In genomic region chr10:24488631-24489030, GRCh38 we compare ENCODE assay signal across 24 cellular contexts.
DNase-seq lines count a peak whose midpoint lies in the region; ATAC-seq and TF ChIP-seq lines count a peak whose summit lies in the region.
"Had no signal": no experiment of that assay in that cellular context is flagged by ENCODE, and none has a peak within 500 bp of the region (broad histone marks: within the 10 kb centered on the region; RNA-seq: fewer than 3 reads in every experiment).

No MANE protein-coding gene starts in this region.

- H3K9me3 Mint-ChIP-seq in Caco-2 (ENCODE audit: unreplicated experiment), result no peaks in the 10 kb centered on the region
- H3K9me3 Mint-ChIP-seq: activated B cell treated with CpG ODN at 0.5 μM for 24 hours; activated CD4-positive, alpha-beta memory T cell treated with anti-CD3 and anti-CD28 coated beads for 36 hours had no signal

- no peak overlapping the region for H3K23ac ChIP-seq in trophoblast cell (ENCODE audit: low read length)

- POLR2A ChIA-PET in Caco-2 (lab: Charles Lee), result no interaction called here

- no peak overlapping the region for H2AFZ ChIP-seq in trophoblast cell (ENCODE audit: insufficient read depth, low read length, poor library complexity)

- H4K12ac ChIP-seq in trophoblast cell (ENCODE audit: low read depth, low read length), result no peak overlapping the region

- no peak overlapping the region for H2AK5ac ChIP-seq in trophoblast cell (ENCODE audit: low read length)

- H3K4me1 ChIP-seq in Caco-2 (peaks cover 10% of the 10 kb centered on the region; the same call in 1 of the 2 replicates), colonic mucosa (peaks cover 3% of the 10 kb centered on the region), trophoblast cell (ENCODE audit: control insufficient read depth in 1 of 2, insufficient read depth in 2 of 2, low read length in 2 of 2) (peaks cover 2 to 3% of the 10 kb centered on the region in 2 experiments)

- peak overlapping the region in 1 of 2 donors; percentile 27 for H3K9ac ChIP-seq in colonic mucosa (ENCODE audit: low read depth in 2 of 2, low read length in 2 of 2)
- H3K9ac ChIP-seq in trophoblast cell (ENCODE audit: low read length), result no peak overlapping the region

- WGBS in trophoblast cell (ENCODE audit: extremely low coverage, insufficient coverage, insufficient read length), result no CpG with 5 or more reads among the region's 5 CpGs

- H4K8ac ChIP-seq in trophoblast cell (ENCODE audit: low read depth, low read length), result no peak overlapping the region

- no peak overlapping the region for H3K4me3 Mint-ChIP-seq in Caco-2 (ENCODE audit: unreplicated experiment)
- H3K4me3 Mint-ChIP-seq: activated B cell treated with CpG ODN at 0.5 μM for 24 hours; activated CD4-positive, alpha-beta memory T cell treated with anti-CD3 and anti-CD28 coated beads for 36 hours; B cell had no signal

- H3K14ac ChIP-seq in trophoblast cell (ENCODE audit: low read length), result no peak overlapping the region

- H3K27me3 ChIP-seq in Caco-2 (replicated peaks; ENCODE audit: control insufficient read depth, insufficient read depth, low read length) (no peaks in the 10 kb centered on the region), colonic mucosa (no peaks in the 10 kb centered on the region), trophoblast cell (ENCODE audit: insufficient read depth, low read length) (no peaks in the 10 kb centered on the region)
- H3K27me3 ChIP-seq: adrenal gland, cardiac muscle cell, esophagus muscularis mucosa, ovary, tibial nerve had no signal

- H3K9me3 ChIP-seq in Caco-2 (no peaks in the 10 kb centered on the region), colonic mucosa (no peaks in the 10 kb centered on the region), trophoblast cell (ENCODE audit: insufficient read depth, low read depth, low read length) (no peaks in the 10 kb centered on the region)
- H3K9me3 ChIP-seq: adrenal gland, esophagus muscularis mucosa, lower lobe of right lung, ovary, tibial nerve had no signal

- TF ChIP-seq CTCF in Caco-2 (IDR thresholded peaks at IDR 0.05; ENCODE audit: insufficient read depth in 1 of 2, low read depth in 1 of 2, low read length in 1 of 2, severe bottlenecking in 1 of 2, unreplicated experiment in 1 of 2), result no peak
- TF ChIP-seq CTCF in colonic mucosa (IDR thresholded peaks at IDR 0.05), result no peak

- peaks cover 3% of the 10 kb centered on the region; the same call in 1 of the 2 replicates for H3K36me3 ChIP-seq in Caco-2 (ENCODE audit: control insufficient read depth, insufficient read depth, low read length)
- H3K36me3 ChIP-seq in colonic mucosa, result no peaks in the 10 kb centered on the region
- peaks cover 24 to 37% of the 10 kb centered on the region in 2 experiments for H3K36me3 ChIP-seq in trophoblast cell (ENCODE audit: control insufficient read depth in 1 of 2, insufficient read depth in 2 of 2, low read length in 2 of 2)
- H3K36me3 ChIP-seq: adrenal gland, cardiac muscle cell, ovary had no signal

- H3K4me2 ChIP-seq in trophoblast cell (ENCODE audit: low read length), result no peak overlapping the region

- H3K79me1 ChIP-seq in trophoblast cell (ENCODE audit: low read length), result peaks cover 2% of the 10 kb centered on the region

- H3K18ac ChIP-seq in trophoblast cell (ENCODE audit: low read length), result no peak overlapping the region

- no peak overlapping the region for H3K4me3 ChIP-seq in Caco-2 (ENCODE audit: low read depth, low read length)
- H3K4me3 ChIP-seq in colonic mucosa, result no peak overlapping the region
- H3K4me3 ChIP-seq in trophoblast cell (ENCODE audit: low read depth, low read length), result no peak overlapping the region
- H3K4me3 ChIP-seq: adrenal gland, cardiac muscle cell, esophagus muscularis mucosa, lower lobe of right lung, ovary, tibial nerve had no signal

- DNase-seq in Caco-2, result peak; percentile 48 to 53
- DNase-seq in colonic mucosa, result peak; percentile 67
- DNase-seq in left colon, result peak; percentile 34 to 57
- DNase-seq in trophoblast cell, result peak; percentile 48 to 61
- DNase-seq in activated gamma-delta T cell (lab: John Stamatoyannopoulos, UW), result no peak
- DNase-seq in DMS79 treated with DMSO at 0.1 percent for 48 hours (lab: John Stamatoyannopoulos, UW), result no peak
- DNase-seq in NCI-H1436 treated with DMSO at 0.1 percent for 48 hours (lab: John Stamatoyannopoulos, UW), result no peak
- DNase-seq: 8988T; activated B cell treated with CpG ODN at 0.5 μM for 24 hours; activated CD4-positive, alpha-beta memory T cell treated with anti-CD3 and anti-CD28 coated beads for 36 hours; adrenal gland; Kasumi-1; lower lobe of right lung; NCI-H1092 treated with DMSO at 0.1 percent for 48 hours; NCI-H2081 treated with DMSO at 0.1 percent for 48 hours; ovary; stimulated activated CD4-positive, alpha-beta T cell treated with anti-CD3 and anti-CD28 coated beads, Interleukin-1b, Interleukin-23, amount 100 ng/mL, for 48 hours; stimulated activated naive CD4-positive, alpha-beta T cell treated with Interleukin-2 at 50 U/mL for 16 hours had no signal

- H3K36me3 Mint-ChIP-seq in Caco-2 (ENCODE audit: insufficient read depth, unreplicated experiment), result peaks cover 95% of the 10 kb centered on the region
- H3K36me3 Mint-ChIP-seq: activated CD4-positive, alpha-beta memory T cell treated with anti-CD3 and anti-CD28 coated beads for 36 hours had no signal

- H3K4ac ChIP-seq in trophoblast cell (ENCODE audit: low read depth, low read length), result no peak overlapping the region

- TSS peak; percentile 8 for BruUV-seq in Caco-2 (replicated peaks; lab: Mats Ljungman, UMichigan)

- peak; percentile 65 for ATAC-seq in left colon
- ATAC-seq in HG03139 (IDR thresholded peaks at IDR 0.05; ENCODE audit: unreplicated experiment), result no peak
- ATAC-seq: SK-N-SH treated with all-trans-retinoic acid at 6 μM for 48 hours had no signal

- peak overlapping the region; percentile 34 for H3K27ac Mint-ChIP-seq in Caco-2 (ENCODE audit: unreplicated experiment)
- H3K27ac Mint-ChIP-seq: activated B cell treated with CpG ODN at 0.5 μM for 24 hours; activated CD4-positive, alpha-beta memory T cell treated with anti-CD3 and anti-CD28 coated beads for 36 hours; B cell had no signal

- H3K27ac ChIP-seq in colonic mucosa (peak overlapping the region; percentile 65), trophoblast cell (ENCODE audit: low read depth, low read length) (no peak overlapping the region)
- H3K27ac ChIP-seq: adrenal gland, cardiac muscle cell, esophagus muscularis mucosa, lower lobe of right lung, ovary, tibial nerve had no signal

- intact Hi-C loops in Caco-2 (cut with micrococcal nuclease; ENCODE audit: unreplicated experiment), result no loop called here
- intact Hi-C loops in colonic mucosa (cut with DNase I), result no loop called here
- intact Hi-C loops in left colon (cut with DNase I, micrococcal nuclease), result no loop called here

- no peak overlapping the region for H2BK120ac ChIP-seq in trophoblast cell (ENCODE audit: insufficient read depth, low read length, poor library complexity)

- H2BK12ac ChIP-seq in trophoblast cell (ENCODE audit: low read length), result no peak overlapping the region

- H4K91ac ChIP-seq in trophoblast cell (ENCODE audit: low read depth, low read length), result no peak overlapping the region

- H2BK5ac ChIP-seq in trophoblast cell (ENCODE audit: low read depth, low read length, poor library complexity), result no peak overlapping the region

- H3K4me1 Mint-ChIP-seq in Caco-2 (ENCODE audit: low read depth, unreplicated experiment), result peaks cover 34% of the 10 kb centered on the region
- H3K4me1 Mint-ChIP-seq: activated B cell treated with CpG ODN at 0.5 μM for 24 hours, B cell had no signal

- no peaks in the 10 kb centered on the region for H3K27me3 Mint-ChIP-seq in Caco-2 (ENCODE audit: insufficient read depth, unreplicated experiment)
- H3K27me3 Mint-ChIP-seq: activated B cell treated with CpG ODN at 0.5 μM for 24 hours had no signal

- CTCF ChIA-PET in Caco-2 (lab: Charles Lee), result no interaction called here

- H3K79me2 ChIP-seq in trophoblast cell (ENCODE audit: control insufficient read depth, insufficient read depth, low read length, poor library complexity), result no peaks in the 10 kb centered on the region

Comparison
In these comparisons a context has a peak if more than half of its experiments do, and no peak if none do; other contexts are left out.
1. DNase-seq: peak in Caco-2 (2 of 2), colonic mucosa (single experiment), left colon (2 of 2) and trophoblast cell (2 of 2); none in activated gamma-delta T cell (single experiment), DMS79 treated with DMSO at 0.1 percent for 48 hours (single experiment) and NCI-H1436 treated with DMSO at 0.1 percent for 48 hours (single experiment).